ENCODE assay signal across 31 cellular contexts in the genomic region with DNA sequence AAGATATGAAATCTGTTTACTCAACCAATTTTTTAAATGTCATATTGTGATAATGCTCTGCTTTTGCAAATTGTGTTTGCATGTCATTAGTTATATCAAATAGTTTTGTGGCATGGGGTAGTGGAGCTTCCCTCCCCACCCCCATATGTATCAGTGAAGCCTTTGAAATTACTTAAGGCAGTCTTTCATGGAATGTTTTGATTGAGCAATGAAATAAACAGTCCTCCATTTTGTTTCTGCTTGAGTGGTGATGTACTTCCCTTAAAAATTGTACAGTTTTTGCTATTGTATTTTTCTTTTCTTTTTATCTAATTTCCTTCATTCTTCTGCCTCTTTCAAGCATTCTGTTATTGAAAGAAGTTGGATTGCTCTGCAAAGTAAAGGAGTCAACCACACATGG. TPM values are rescaled to one million over a fixed set of nuclear protein-coding genes. Genes with fewer than 3 reads are reported as not detected.
"Had no signal": no experiment of that assay in that cellular context is flagged by ENCODE, and none has a peak within 500 bp of the region (broad histone marks: within the 10 kb centered on the region; RNA-seq: fewer than 3 reads in every experiment).

No MANE protein-coding gene starts in this region.

- H3K4me1 ChIP-seq: foreskin keratinocyte had no signal

- ATAC-seq: effector memory CD8-positive, alpha-beta T cell; foreskin keratinocyte; heart left ventricle; left lung; mucosa of descending colon; natural killer cell treated with Interleukin-12 subunit alpha and Interleukin-12 subunit beta and Interleukin-15 and Interleukin-18, amount 100 ng/mL, for 72 hours; sciatic nerve; stimulated activated memory B cell treated with anti-CD40 and anti-IgM and Interleukin-4, amounts not matched to agents 10 μg/mL and 1 μg/mL and 100 μg/mL, for 72 hours; stimulated activated naive CD8-positive, alpha-beta T cell treated with anti-CD3 and anti-CD28 coated beads, Interleukin-15, amount 100 ng/mL, for 72 hours; T-helper 17 cell; upper lobe of right lung had no signal

- DNase-seq: activated CD4-positive, alpha-beta memory T cell treated with anti-CD3 and anti-CD28 coated beads, Interleukin-2, amount 10 ng/mL, durations not matched to agents 7 days and 5 days; activated CD4-positive, alpha-beta T cell treated with anti-CD3 and anti-CD28 coated beads, Interleukin-2, amount 10 ng/mL, durations not matched to agents 7 days and 5 days; activated CD4-positive, CD25-positive, alpha-beta regulatory T cell treated with anti-CD3 and anti-CD28 coated beads, Interleukin-2, amount 50 U/mL, for 72 hours; activated naive CD4-positive, alpha-beta T cell; activated T-cell treated with anti-CD3 and anti-CD28 coated beads, Interleukin-2, amount 50 U/mL, for 48 hours; adrenal gland; cerebellar nuclear complex; effector memory CD8-positive, alpha-beta T cell; erythroblast; foreskin keratinocyte; heart left ventricle; left lung; mucosa of descending colon; retina; small intestine; stimulated activated CD4-positive, alpha-beta T cell treated with anti-CD3 and anti-CD28 coated beads, Interleukin-4, amount 100 ng/mL, for 24 hours; stimulated activated naive CD8-positive, alpha-beta T cell treated with anti-CD3 and anti-CD28 coated beads, Interleukin-15, amount 100 ng/mL, for 72 hours; T-helper 17 cell; T1000; tibial artery; upper lobe of right lung had no signal

- H3K4me3 ChIP-seq: adrenal gland, ascending aorta, cardiac muscle cell, coronary artery, heart left ventricle, left lung, lung, mucosa of descending colon, tibial artery, upper lobe of right lung had no signal

- H3K36me3 ChIP-seq: adrenal gland, ascending aorta, cardiac muscle cell, heart left ventricle, left lung, tibial artery, upper lobe of right lung had no signal

- H3K9me3 ChIP-seq: adrenal gland, ascending aorta, heart left ventricle, left lung, mucosa of descending colon, tibial artery, upper lobe of right lung had no signal

- H3K27ac ChIP-seq: adrenal gland, ascending aorta, cardiac muscle cell, coronary artery, foreskin keratinocyte, heart left ventricle, left lung, tibial artery, upper lobe of right lung had no signal

RNA-seq across cellular contexts. Expression of a gene that starts 3.5 kb away (rescaled TPM):
- total RNA-seq: activated CD4-positive, alpha-beta memory T cell treated with anti-CD3 and anti-CD28 coated beads, Interleukin-2, amount 10 ng/mL, durations not matched to agents 7 days and 5 days; activated CD4-positive, alpha-beta T cell treated with anti-CD3 and anti-CD28 coated beads, Interleukin-2, amount 10 ng/mL, durations not matched to agents 7 days and 5 days; ascending aorta; cardiac muscle cell; mesenteric fat pad; natural killer cell treated with Interleukin-12 subunit alpha and Interleukin-12 subunit beta and Interleukin-15 and Interleukin-18, amount 100 ng/mL, for 72 hours; osteocyte; T-helper 17 cell; upper lobe of right lung had no signal
- polyA plus RNA-seq: cardiac muscle cell, foreskin keratinocyte had no signal

RNA-seq across cellular contexts. Expression of a gene that starts 49.7 kb away (rescaled TPM):
- total RNA-seq: activated T-helper 2 cell treated with anti-CD3 and anti-CD28 coated beads, Interferon-gamma antibody, Interleukin-2, Interleukin-4, amounts not matched to agents 10 μg/mL and 5 μg/mL and 100 μg/mL, durations not matched to agents 14 hours and 24 hours and 36 hours; ascending aorta; mesenteric fat pad had no signal
